1 cellular context compared by ENCODE assay signal in the genomic region with DNA sequence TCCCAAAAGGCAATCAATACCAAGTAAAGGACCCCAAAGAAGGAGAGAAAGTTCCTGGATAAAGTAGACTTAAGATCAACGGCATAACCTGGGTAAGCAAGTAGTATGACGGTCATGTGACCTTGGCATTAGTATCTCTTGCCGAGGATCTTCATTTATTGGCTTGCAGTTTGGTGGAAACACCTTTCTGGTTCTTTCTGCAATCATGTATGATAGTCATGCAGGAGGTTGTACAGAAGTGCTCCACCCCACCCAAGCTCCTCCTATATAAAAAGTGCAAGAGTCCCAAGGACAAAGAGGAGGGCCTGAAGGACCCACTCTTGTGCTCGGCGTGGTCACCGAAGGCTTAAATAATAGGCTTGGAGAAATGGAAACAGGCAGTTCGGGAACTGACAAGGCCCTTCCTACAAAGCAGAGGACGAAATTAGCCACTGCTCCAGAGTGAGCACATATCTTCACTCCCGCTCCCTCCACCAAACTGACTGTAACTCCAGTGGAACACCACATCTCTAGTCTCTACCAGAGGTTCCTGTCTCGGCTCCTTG.
A peak's percentile ranks its signal among the peaks of the same experiment; 100 is the strongest.
TF ChIP-seq lines count a peak whose summit lies in the region.

No MANE protein-coding gene starts in this region.

TF ChIP-seq in K562, 482 proteins besides CTCF, POLR2A, EP300 and RAD21:
- TF ChIP-seq USF1 (CRISPR knock-in tag; IDR thresholded peaks at IDR 0.05), result peak; percentile 56; the same call in 1 of the 2 replicates
- TF ChIP-seq CUX1 (CRISPR knock-in tag; IDR thresholded peaks at IDR 0.05), result 0 out of 2 replicates have a peak, but pooled peaks have one; percentile 42
- TF ChIP-seq, protein P1, sequence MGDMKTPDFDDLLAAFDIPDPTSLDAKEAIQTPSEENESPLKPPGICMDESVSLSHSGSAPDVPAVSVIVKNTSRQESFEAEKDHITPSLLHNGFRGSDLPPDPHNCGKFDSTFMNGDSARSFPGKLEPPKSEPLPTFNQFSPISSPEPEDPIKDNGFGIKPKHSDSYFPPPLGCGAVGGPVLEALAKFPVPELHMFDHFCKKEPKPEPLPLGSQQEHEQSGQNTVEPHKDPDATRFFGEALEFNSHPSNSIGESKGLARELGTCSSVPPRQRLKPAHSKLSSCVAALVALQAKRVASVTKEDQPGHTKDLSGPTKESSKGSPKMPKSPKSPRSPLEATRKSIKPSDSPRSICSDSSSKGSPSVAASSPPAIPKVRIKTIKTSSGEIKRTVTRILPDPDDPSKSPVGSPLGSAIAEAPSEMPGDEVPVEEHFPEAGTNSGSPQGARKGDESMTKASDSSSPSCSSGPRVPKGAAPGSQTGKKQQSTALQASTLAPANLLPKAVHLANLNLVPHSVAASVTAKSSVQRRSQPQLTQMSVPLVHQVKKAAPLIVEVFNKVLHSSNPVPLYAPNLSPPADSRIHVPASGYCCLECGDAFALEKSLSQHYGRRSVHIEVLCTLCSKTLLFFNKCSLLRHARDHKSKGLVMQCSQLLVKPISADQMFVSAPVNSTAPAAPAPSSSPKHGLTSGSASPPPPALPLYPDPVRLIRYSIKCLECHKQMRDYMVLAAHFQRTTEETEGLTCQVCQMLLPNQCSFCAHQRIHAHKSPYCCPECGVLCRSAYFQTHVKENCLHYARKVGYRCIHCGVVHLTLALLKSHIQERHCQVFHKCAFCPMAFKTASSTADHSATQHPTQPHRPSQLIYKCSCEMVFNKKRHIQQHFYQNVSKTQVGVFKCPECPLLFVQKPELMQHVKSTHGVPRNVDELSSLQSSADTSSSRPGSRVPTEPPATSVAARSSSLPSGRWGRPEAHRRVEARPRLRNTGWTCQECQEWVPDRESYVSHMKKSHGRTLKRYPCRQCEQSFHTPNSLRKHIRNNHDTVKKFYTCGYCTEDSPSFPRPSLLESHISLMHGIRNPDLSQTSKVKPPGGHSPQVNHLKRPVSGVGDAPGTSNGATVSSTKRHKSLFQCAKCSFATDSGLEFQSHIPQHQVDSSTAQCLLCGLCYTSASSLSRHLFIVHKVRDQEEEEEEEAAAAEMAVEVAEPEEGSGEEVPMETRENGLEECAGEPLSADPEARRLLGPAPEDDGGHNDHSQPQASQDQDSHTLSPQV (IDR thresholded peaks at IDR 0.05), result 0 out of 2 replicates have a peak, but pooled peaks have one; percentile 35
- TF ChIP-seq ZNF263 (CRISPR knock-in tag; IDR thresholded peaks at IDR 0.05; ENCODE audit: borderline replicate concordance), result peak; percentile 48; the same call in 1 of the 2 replicates
- 0 out of 2 replicates have a peak, but pooled peaks have one; percentile 1 for TF ChIP-seq FOXK1 (CRISPR knock-in tag; IDR thresholded peaks at IDR 0.05; ENCODE audit: borderline replicate concordance)
- TF ChIP-seq POLR3G (IDR thresholded peaks at IDR 0.05; ENCODE audit: extremely low read depth, insufficient read length, insufficient replicate concordance), result no peak
- peak; percentile 16 for TF ChIP-seq ZNF146 (CRISPR knock-in tag; IDR thresholded peaks at IDR 0.05; ENCODE audit: unreplicated experiment)
- TF ChIP-seq MAFG (tag; conservative IDR thresholded peaks at IDR 0.05), result no peak
- TF ChIP-seq ZC3H11A (IDR thresholded peaks at IDR 0.05; ENCODE audit: low read depth, low read length), result no peak
- peak; percentile 40 for TF ChIP-seq CBFA2T2 (conservative IDR thresholded peaks at IDR 0.05)
- TF ChIP-seq TOE1 (IDR thresholded peaks at IDR 0.05; ENCODE audit: borderline replicate concordance), result peak; percentile 86
- no peak for TF ChIP-seq TOE1 (CRISPR knock-in tag; IDR thresholded peaks at IDR 0.05; ENCODE audit: borderline replicate concordance, low read depth)
- TF ChIP-seq CAMTA2 (CRISPR knock-in tag; conservative IDR thresholded peaks at IDR 0.05), result no peak
- peak; percentile 19; the same call in 1 of the 2 replicates for TF ChIP-seq POLR2AphosphoS5 (IDR thresholded peaks at IDR 0.05; ENCODE audit: control insufficient read depth, insufficient read depth, low read depth, low read length)
- TF ChIP-seq TEAD4 (IDR thresholded peaks at IDR 0.05; ENCODE audit: low read length), result 0 out of 2 replicates have a peak, but pooled peaks have one; percentile 1
- TF ChIP-seq TEAD4 (CRISPR knock-in tag; IDR thresholded peaks at IDR 0.05; ENCODE audit: borderline replicate concordance), result no peak; the same call in 1 of the 2 replicates
- peak; percentile 75 for TF ChIP-seq RAD51 (IDR thresholded peaks at IDR 0.05; ENCODE audit: borderline replicate concordance, low read depth)
- TF ChIP-seq, protein P2, sequence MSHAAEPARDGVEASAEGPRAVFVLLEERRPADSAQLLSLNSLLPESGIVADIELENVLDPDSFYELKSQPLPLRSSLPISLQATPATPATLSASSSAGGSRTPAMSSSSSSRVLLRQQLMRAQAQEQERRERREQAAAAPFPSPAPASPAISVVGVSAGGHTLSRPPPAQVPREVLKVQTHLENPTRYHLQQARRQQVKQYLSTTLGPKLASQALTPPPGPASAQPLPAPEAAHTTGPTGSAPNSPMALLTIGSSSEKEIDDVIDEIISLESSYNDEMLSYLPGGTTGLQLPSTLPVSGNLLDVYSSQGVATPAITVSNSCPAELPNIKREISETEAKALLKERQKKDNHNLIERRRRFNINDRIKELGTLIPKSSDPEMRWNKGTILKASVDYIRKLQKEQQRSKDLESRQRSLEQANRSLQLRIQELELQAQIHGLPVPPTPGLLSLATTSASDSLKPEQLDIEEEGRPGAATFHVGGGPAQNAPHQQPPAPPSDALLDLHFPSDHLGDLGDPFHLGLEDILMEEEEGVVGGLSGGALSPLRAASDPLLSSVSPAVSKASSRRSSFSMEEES (CRISPR knock-in tag; IDR thresholded peaks at IDR 0.05), result peak; percentile 94
- TF ChIP-seq, protein P3, sequence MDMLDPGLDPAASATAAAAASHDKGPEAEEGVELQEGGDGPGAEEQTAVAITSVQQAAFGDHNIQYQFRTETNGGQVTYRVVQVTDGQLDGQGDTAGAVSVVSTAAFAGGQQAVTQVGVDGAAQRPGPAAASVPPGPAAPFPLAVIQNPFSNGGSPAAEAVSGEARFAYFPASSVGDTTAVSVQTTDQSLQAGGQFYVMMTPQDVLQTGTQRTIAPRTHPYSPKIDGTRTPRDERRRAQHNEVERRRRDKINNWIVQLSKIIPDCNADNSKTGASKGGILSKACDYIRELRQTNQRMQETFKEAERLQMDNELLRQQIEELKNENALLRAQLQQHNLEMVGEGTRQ (CRISPR knock-in tag; IDR thresholded peaks at IDR 0.05), result peak; percentile 61
- TF ChIP-seq SMARCB1 (IDR thresholded peaks at IDR 0.05; ENCODE audit: insufficient read length, low read depth), result no peak
